Comparison of ENCODE assay signal across 20 cellular contexts in genomic region chr3:86173401-86173800, GRCh38.
A peak's percentile ranks its signal among the peaks of the same experiment; 100 is the strongest.
DNase-seq lines count a peak whose midpoint lies in the region; ATAC-seq, FAIRE-seq and TF ChIP-seq lines count a peak whose summit lies in the region.
"Had no signal": no experiment of that assay in that cellular context is flagged by ENCODE, and none has a peak within 500 bp of the region (broad histone marks: within the 10 kb centered on the region; RNA-seq: fewer than 3 reads in every experiment).

No MANE protein-coding gene starts in this region.

- H3K36me3 ChIP-seq in OCI-LY3 (replicated peaks; ENCODE audit: low read depth, low read length) (no peaks in the 10 kb centered on the region), H1 (ENCODE audit: control insufficient read depth in 2 of 4, insufficient read depth in 4 of 4, low read length in 3 of 4) (no peaks in the 10 kb centered on the region), neural progenitor cell (no peaks in the 10 kb centered on the region)
- H3K36me3 ChIP-seq: BLaER1 treated with 17β-estradiol and CSF1 and Interleukin-3, amounts not matched to agents 10 nM and 100 nM had no signal

- H3K79me1 ChIP-seq in H1 (ENCODE audit: low read depth, low read length), result no peaks in the 10 kb centered on the region

- POLR2A ChIA-PET in H1 (lab: Charles Lee; ENCODE audit: partially characterized antibody), result no interaction called here

- no peak for TF ChIP-seq EP300 in H1 (IDR thresholded peaks at IDR 0.05; ENCODE audit: borderline replicate concordance in 1 of 2, low read depth in 2 of 2, low read length in 2 of 2)

- no peak overlapping the region for H3K27ac ChIP-seq in OCI-LY3 (ENCODE audit: low read length)
- no peak overlapping the region for H3K27ac ChIP-seq in H1 (ENCODE audit: low read depth, low read length)
- H3K27ac ChIP-seq in neural progenitor cell, result no peak overlapping the region
- H3K27ac ChIP-seq: BLaER1 treated with 17β-estradiol and CSF1 and Interleukin-3, amounts not matched to agents 10 nM and 100 nM had no signal

- H3K18ac ChIP-seq in H1 (ENCODE audit: extremely low read depth, low read length), result peak overlapping the region; percentile 44; the same call in 1 of the 2 replicates

- peaks cover 2% of the 10 kb centered on the region for H3K27me3 Mint-ChIP-seq in neural progenitor cell (ENCODE audit: insufficient read depth, low read depth)
- H3K27me3 Mint-ChIP-seq: B cell; CD4-positive, CD25-positive, alpha-beta regulatory T cell; CD8-positive, alpha-beta memory T cell had no signal

- H3K56ac ChIP-seq in H1 (replicated peaks; ENCODE audit: insufficient read length, low read depth, low read length), result no peak overlapping the region

- peak overlapping the region; percentile 72 for H4K91ac ChIP-seq in H1 (replicated peaks; ENCODE audit: insufficient read length, low read length)

- H2AFZ ChIP-seq in OCI-LY3 (ENCODE audit: low read depth, low read length), result 0 out of 2 replicates have a peak overlapping the region, but pooled peaks have one; percentile 22
- no peak overlapping the region for H2AFZ ChIP-seq in H1 (ENCODE audit: low read length)
- H2AFZ ChIP-seq in neural progenitor cell (replicated peaks), result peak overlapping the region; percentile 38

- CTCF ChIA-PET in H1 (lab: Charles Lee; ENCODE audit: partially characterized antibody), result no interaction called here

- H3K9me3 Mint-ChIP-seq in neural progenitor cell, result no peaks in the 10 kb centered on the region

- no peak overlapping the region for H3K4ac ChIP-seq in H1 (replicated peaks; ENCODE audit: insufficient read length, low read depth, low read length)

- peak overlapping the region; percentile 55 for H4K5ac ChIP-seq in H1 (ENCODE audit: insufficient read length, low read depth, low read length)

- H3K9ac ChIP-seq in OCI-LY3 (ENCODE audit: low read length), result no peak overlapping the region
- H3K9ac ChIP-seq in H1 (replicated peaks in 1 of 4; ENCODE audit: extremely low read depth in 1 of 4, low read depth in 3 of 4, low read length in 3 of 4), result no peak overlapping the region
- no peak overlapping the region for H3K9ac ChIP-seq in neural progenitor cell
- H3K9ac ChIP-seq: BLaER1 treated with 17β-estradiol and CSF1 and Interleukin-3, amounts not matched to agents 10 nM and 100 nM had no signal

- no peak for ATAC-seq in HG03354 (IDR thresholded peaks at IDR 0.05; ENCODE audit: poor library complexity, severe bottlenecking, unreplicated experiment)

- H3K4me1 ChIP-seq in OCI-LY3 (ENCODE audit: low read length), result peaks cover 7% of the 10 kb centered on the region
- H3K4me1 ChIP-seq in H1 (replicated peaks in 1 of 4; ENCODE audit: control insufficient read depth in 3 of 4, insufficient read depth in 4 of 4, low read length in 3 of 4), result peaks cover 2 to 21% (median 14%) of the 10 kb centered on the region in 4 experiments
- H3K4me1 ChIP-seq in neural progenitor cell, result peaks cover 24% of the 10 kb centered on the region

- peaks cover 23% of the 10 kb centered on the region for H3K4me1 Mint-ChIP-seq in neural progenitor cell
- H3K4me1 Mint-ChIP-seq: B cell; CD4-positive, CD25-positive, alpha-beta regulatory T cell; CD8-positive, alpha-beta memory T cell had no signal

- H3K36me3 Mint-ChIP-seq in neural progenitor cell, result no peaks in the 10 kb centered on the region
- H3K36me3 Mint-ChIP-seq: CD4-positive, CD25-positive, alpha-beta regulatory T cell; CD8-positive, alpha-beta memory T cell had no signal

- peak overlapping the region; percentile 97 for H2BK12ac ChIP-seq in H1 (ENCODE audit: low read depth, low read length)

- H3K4me2 ChIP-seq in OCI-LY3 (ENCODE audit: low read length) (no peak overlapping the region), H1 (ENCODE audit: insufficient read depth in 1 of 2, low read depth in 2 of 2, low read length in 2 of 2) (no peak overlapping the region), neural progenitor cell (no peak overlapping the region)
- H3K4me2 ChIP-seq: BLaER1 treated with 17β-estradiol and CSF1 and Interleukin-3, amounts not matched to agents 10 nM and 100 nM had no signal

- H3K27ac Mint-ChIP-seq in neural progenitor cell, result no peak overlapping the region
- H3K27ac Mint-ChIP-seq: B cell; CD4-positive, CD25-positive, alpha-beta regulatory T cell; CD8-positive, alpha-beta memory T cell had no signal

- H3K27me3 ChIP-seq in OCI-LY3 (ENCODE audit: low read depth, low read length) (no peaks in the 10 kb centered on the region), H1 (replicated peaks in 1 of 4; ENCODE audit: control insufficient read depth in 3 of 4, extremely low read depth in 1 of 4, insufficient read depth in 3 of 4, low read length in 3 of 4) (no peaks in the 10 kb centered on the region), neural progenitor cell (no peaks in the 10 kb centered on the region)
- H3K27me3 ChIP-seq: BLaER1 treated with 17β-estradiol and CSF1 and Interleukin-3, amounts not matched to agents 10 nM and 100 nM had no signal

- no peak overlapping the region for H3K14ac ChIP-seq in H1 (ENCODE audit: insufficient read length)

- peak overlapping the region; percentile 92 for H2BK15ac ChIP-seq in H1 (ENCODE audit: low read length)

- no peak overlapping the region for H3K4me3 ChIP-seq in OCI-LY3 (ENCODE audit: low read length)
- no peak overlapping the region for H3K4me3 ChIP-seq in H1 (ENCODE audit: extremely low read depth in 1 of 4, insufficient read depth in 2 of 4, low read depth in 3 of 4, low read length in 4 of 4)
- no peak overlapping the region for H3K4me3 ChIP-seq in neural progenitor cell
- H3K4me3 ChIP-seq: BLaER1 treated with 17β-estradiol and CSF1 and Interleukin-3, amounts not matched to agents 10 nM and 100 nM had no signal

- peak overlapping the region; percentile 47; the same call in 1 of the 2 replicates for H2BK5ac ChIP-seq in H1 (ENCODE audit: low read depth, low read length)

- no peak; a peak in 1 of 4 replicates for TF ChIP-seq RAD21 in H1 (IDR thresholded peaks at IDR 0.05 in 1 of 2, conservative IDR thresholded peaks at IDR 0.05 in 1 of 2; ENCODE audit: low read depth in 2 of 2, low read length in 2 of 2)

- H4K8ac ChIP-seq in H1 (ENCODE audit: extremely low read depth, insufficient read depth, low read length), result no peak overlapping the region

- peak overlapping the region; percentile 78 for H2BK120ac ChIP-seq in H1 (replicated peaks; ENCODE audit: low read depth, low read length)

- H3K23ac ChIP-seq in H1 (ENCODE audit: insufficient read length), result no peak overlapping the region

- DNase-seq in Ammon's horn (ENCODE audit: low spot score), result peak; percentile 16
- no peak for DNase-seq in H1 (ENCODE audit: low read depth in 1 of 2, low spot score in 2 of 2)
- no peak for DNase-seq in neural progenitor cell (ENCODE audit: low spot score)
- DNase-seq in NCI-H82 (lab: John Stamatoyannopoulos, UW), result no peak
- no peak for DNase-seq in NCI-H526 treated with DMSO at 0.1 percent for 48 hours (lab: John Stamatoyannopoulos, UW)
- DNase-seq: 8988T; CD4-positive, CD25-positive, alpha-beta regulatory T cell; CD8-positive, alpha-beta memory T cell; COR-L47; DMS 273 treated with DMSO at 0.1 percent for 48 hours; DMS53; HCEC 1CT; IMR-90 had no signal

- H2AK5ac ChIP-seq in H1 (ENCODE audit: low read depth, low read length), result no peak overlapping the region; the same call in 1 of the 2 replicates

- peaks cover 13% of the 10 kb centered on the region for H3F3A ChIP-seq in neural progenitor cell (ENCODE audit: low read depth)

- H4K20me1 ChIP-seq in OCI-LY3 (ENCODE audit: insufficient read depth, low read length) (no peaks in the 10 kb centered on the region), H1 (replicated peaks in 1 of 2; ENCODE audit: control insufficient read depth in 1 of 2, insufficient read depth in 2 of 2, low read length in 2 of 2) (no peaks in the 10 kb centered on the region), neural progenitor cell (ENCODE audit: low read depth) (no peaks in the 10 kb centered on the region)
- H4K20me1 ChIP-seq: BLaER1 treated with 17β-estradiol and CSF1 and Interleukin-3, amounts not matched to agents 10 nM and 100 nM had no signal

- no peaks in the 10 kb centered on the region for H3K23me2 ChIP-seq in H1 (ENCODE audit: low read depth, low read length)

- H3K79me2 ChIP-seq in OCI-LY3 (ENCODE audit: low read length), result no peaks in the 10 kb centered on the region
- H3K79me2 ChIP-seq in H1 (ENCODE audit: control insufficient read depth in 1 of 2, insufficient read depth in 2 of 2, low read length in 2 of 2), result no peaks in the 10 kb centered on the region
- no peaks in the 10 kb centered on the region for H3K79me2 ChIP-seq in neural progenitor cell (ENCODE audit: low read depth)

- no peak for TF ChIP-seq CTCF in OCI-LY3 (IDR thresholded peaks at IDR 0.05; ENCODE audit: low read depth, low read length)
- TF ChIP-seq CTCF in H1 (IDR thresholded peaks at IDR 0.05; ENCODE audit: control extremely low read depth in 1 of 3, insufficient read depth in 1 of 3, low read depth in 1 of 3, low read length in 3 of 3), result no peak
- TF ChIP-seq CTCF in neural progenitor cell (IDR thresholded peaks at IDR 0.05), result no peak

- no peak for TF ChIP-seq POLR2A in H1 (IDR thresholded peaks at IDR 0.05; ENCODE audit: control extremely low read depth in 1 of 2, low read depth in 2 of 2, low read length in 2 of 2)

- WGBS in H1 (ENCODE audit: extremely low coverage in 1 of 2, insufficient coverage in 1 of 2, insufficient read length in 1 of 2, insufficient replicate concordance in 2 of 2, low coverage in 1 of 2, low lambda C conversion rate in 2 of 2, missing lambda C conversion rate in 1 of 2), 2 experiments, result 92% methylated on average over 3 of the region's 3 CpGs; no CpG with 5 or more reads in 1 of the 2 experiments

- H3K9me3 ChIP-seq in OCI-LY3 (ENCODE audit: insufficient read depth, low read length) (no peaks in the 10 kb centered on the region), H1 (ENCODE audit: insufficient read depth in 2 of 2, low read depth in 1 of 2, low read length in 1 of 2) (no peaks in the 10 kb centered on the region; a peak in 1 of 4 replicates), neural progenitor cell (ENCODE audit: low read depth) (no peaks in the 10 kb centered on the region)
- H3K9me3 ChIP-seq: BLaER1 treated with 17β-estradiol and CSF1 and Interleukin-3, amounts not matched to agents 10 nM and 100 nM had no signal

- H3K4me3 Mint-ChIP-seq in neural progenitor cell, result no peak overlapping the region
- H3K4me3 Mint-ChIP-seq: B cell; CD4-positive, CD25-positive, alpha-beta regulatory T cell; CD8-positive, alpha-beta memory T cell had no signal

- H2BK20ac ChIP-seq in H1 (ENCODE audit: low read length), result peak overlapping the region; percentile 67; the same call in 1 of the 2 replicates

- no peak for FAIRE-seq in H1 (lab: Jason Lieb, UNC)
- FAIRE-seq: GM12891, GM19239, HTR-8/SVneo had no signal

TF ChIP-seq in H1, 55 proteins besides CTCF, POLR2A, EP300 and RAD21 (continues in another document):
- no peak for TF ChIP-seq CREB1 (IDR thresholded peaks at IDR 0.05)
- TF ChIP-seq KDM4A (IDR thresholded peaks at IDR 0.05; ENCODE audit: low read depth, low read length, severe bottlenecking), result no peak
- TF ChIP-seq NANOG (IDR thresholded peaks at IDR 0.05; ENCODE audit: insufficient read depth, low read depth, low read length, poor library complexity, severe bottlenecking), result no peak
- TF ChIP-seq SAP30 (IDR thresholded peaks at IDR 0.05; ENCODE audit: insufficient read depth, insufficient replicate concordance, low read length), result no peak
- TF ChIP-seq TAF7 (optimal IDR thresholded peaks at IDR 0.05; ENCODE audit: borderline replicate concordance, low read depth, low read length), result no peak
- no peak for TF ChIP-seq POU5F1 (IDR thresholded peaks at IDR 0.05; ENCODE audit: low read depth, low read length)
